8 cellular contexts compared by ENCODE assay signal in genomic region chr2:75710577-75711253, GRCh38. TPM values are rescaled to one million over a fixed set of nuclear protein-coding genes. Genes with fewer than 3 reads are reported as not detected.
DNase-seq lines count a peak whose midpoint lies in the region; ATAC-seq and TF ChIP-seq lines count a peak whose summit lies in the region.

TSS of gene GCFC2 (minus strand) at chr2:75710915. CDS start at chr2:75710855, 60 bp downstream.

- peaks cover 41% of the 10 kb centered on the region for H3K79me2 ChIP-seq in OCI-LY3 (ENCODE audit: low read length)

- peak; percentile 88 for ATAC-seq in GM21447 (IDR thresholded peaks at IDR 0.05; ENCODE audit: unreplicated experiment)
- peak; percentile 99 for ATAC-seq in mucosa of descending colon

- WGBS in HUES64 = 6% methylated on average over 66 of the region's 66 CpGs

- H3K9ac ChIP-seq in HUES64 (ENCODE audit: low read depth, low read length) (peak within 1 kb of the TSS; percentile 94), OCI-LY3 (ENCODE audit: low read length) (peak within 1 kb of the TSS; percentile 81)

- H3K27ac ChIP-seq in HUES64 (ENCODE audit: low read depth, low read length) (peak within 1 kb of the TSS; percentile 95), OCI-LY3 (ENCODE audit: low read length) (peak within 1 kb of the TSS; percentile 94)

- TF ChIP-seq CTCF in OCI-LY3 (IDR thresholded peaks at IDR 0.05; ENCODE audit: low read depth, low read length) (peak; percentile 27), epithelial cell of esophagus (IDR thresholded peaks at IDR 0.05; ENCODE audit: insufficient read depth, low read depth, low read length, missing control alignments) (peak; percentile 29), mucosa of descending colon (IDR thresholded peaks at IDR 0.05) (peak; percentile 51)

- H3K4me1 ChIP-seq in HUES64 (ENCODE audit: insufficient read depth, low read length) = peaks cover 11% of the 10 kb centered on the region; the same call in 1 of the 2 replicates
- H3K4me1 ChIP-seq in OCI-LY3 (ENCODE audit: low read length) = peaks cover 20% of the 10 kb centered on the region
- peaks cover 11% of the 10 kb centered on the region for H3K4me1 ChIP-seq in mucosa of descending colon (ENCODE audit: low read depth)

- H3K9me3 ChIP-seq in HUES64 (ENCODE audit: insufficient read depth, low read depth, low read length) (no peaks in the 10 kb centered on the region), OCI-LY3 (ENCODE audit: insufficient read depth, low read length) (no peaks in the 10 kb centered on the region), mucosa of descending colon (no peaks in the 10 kb centered on the region)

- H3K4me2 ChIP-seq in OCI-LY3 (ENCODE audit: low read length) = peak within 1 kb of the TSS; percentile 99

- H3K27me3 ChIP-seq in HUES64 (ENCODE audit: insufficient read depth, low read length) (no peaks in the 10 kb centered on the region), OCI-LY3 (ENCODE audit: low read depth, low read length) (no peaks in the 10 kb centered on the region)

- H3K4me3 ChIP-seq in HUES64 (ENCODE audit: low read length) = peak within 1 kb of the TSS; percentile 75
- peak within 1 kb of the TSS; percentile 96 for H3K4me3 ChIP-seq in OCI-LY3 (ENCODE audit: low read length)
- H3K4me3 ChIP-seq in epithelial cell of esophagus (ENCODE audit: low read length) = peak within 1 kb of the TSS; percentile 86
- peak within 1 kb of the TSS; percentile 45 for H3K4me3 ChIP-seq in mucosa of descending colon

- H2AFZ ChIP-seq in OCI-LY3 (ENCODE audit: low read depth, low read length) = peak within 1 kb of the TSS; percentile 99

- no peaks in the 10 kb centered on the region for H4K20me1 ChIP-seq in OCI-LY3 (ENCODE audit: insufficient read depth, low read length)

- H3K36me3 ChIP-seq in HUES64 (ENCODE audit: insufficient read depth, low read length) (peaks cover 14% of the 10 kb centered on the region), OCI-LY3 (replicated peaks; ENCODE audit: low read depth, low read length) (peaks cover 4% of the 10 kb centered on the region), mucosa of descending colon (ENCODE audit: low read depth) (no peaks in the 10 kb centered on the region)

- intact Hi-C loops in mucosa of descending colon (cut with DNase I, micrococcal nuclease) = no loop called here

- peak; percentile 97 for DNase-seq in DMS 273 (lab: John Stamatoyannopoulos, UW; ENCODE audit: unreplicated experiment)
- DNase-seq in activated T-cell treated with anti-CD3 and anti-CD28 coated beads for 1 hour (ENCODE audit: low read depth) = peak; percentile 71
- peak; percentile 87 for DNase-seq in epithelial cell of esophagus (ENCODE audit: low read depth)
- peak; percentile 90 to 93 (median 92) for DNase-seq in mucosa of descending colon
- peak; percentile 60 to 69 for DNase-seq in stimulated activated CD8-positive, alpha-beta memory T cell treated with anti-CD3 and anti-CD28 coated beads, Interleukin-4, amount 100 ng/mL, for 4 hours (ENCODE audit: low read depth in 2 of 2, low spot score in 1 of 2)

RNA-seq across cellular contexts. Expression of gene GCFC2, which starts in this region (rescaled TPM):
- 15.6 TPM for polyA plus RNA-seq in HUES64 (2013, experiment 1 of 2)
- 15.8 TPM for polyA plus RNA-seq in HUES64 (2013, experiment 2 of 2)
- total RNA-seq in mucosa of descending colon = 10 to 100 TPM; 13.6 to 16.4 (median 14.4) TPM

Comparison
In these comparisons a context has a peak if more than half of its experiments do, and no peak if none do; other contexts are left out.
1. Peak in every context shown above with its lines: DNase-seq, ATAC-seq, H3K4me3 ChIP-seq and H3K27ac ChIP-seq.
2. H3K4me3 ChIP-seq: peak in every context shown above with its lines; median percentile 96 in OCI-LY3; 86 in epithelial cell of esophagus; 75 in HUES64; 45 in mucosa of descending colon.